In the genomic region with DNA sequence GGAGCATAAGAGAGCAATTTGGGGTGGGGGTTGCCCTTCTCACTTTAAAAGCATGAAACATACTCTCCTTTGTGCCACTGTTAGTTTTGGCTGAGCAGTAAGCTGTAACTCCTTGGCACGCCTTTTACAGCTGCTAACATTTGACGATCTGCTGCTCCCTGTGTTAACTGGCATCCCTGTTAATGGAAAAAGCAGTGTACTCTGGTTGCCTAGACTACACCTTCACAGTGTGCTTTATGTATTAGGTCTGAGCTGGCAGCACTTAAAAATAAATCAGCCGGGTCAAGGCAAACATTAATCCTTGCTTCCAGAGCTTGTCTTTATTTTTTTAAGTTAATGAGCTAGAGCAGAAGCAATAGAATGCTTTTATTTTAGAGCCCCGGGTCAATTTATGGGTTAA, we compare ENCODE assay signal across 15 cellular contexts. TPM values are rescaled to one million over a fixed set of nuclear protein-coding genes. Genes with fewer than 3 reads are reported as not detected.
A peak's percentile ranks its signal among the peaks of the same experiment; 100 is the strongest.
DNase-seq lines count a peak whose midpoint lies in the region; ATAC-seq and TF ChIP-seq lines count a peak whose summit lies in the region.
"Had no signal": no experiment of that assay in that cellular context is flagged by ENCODE, and none has a peak within 500 bp of the region (broad histone marks: within the 10 kb centered on the region; RNA-seq: fewer than 3 reads in every experiment).

No MANE protein-coding gene starts in this region.

- DNase-seq in DMS153 (lab: John Stamatoyannopoulos, UW): peak; percentile 89
- peak; percentile 28 for DNase-seq in NCI-H187 treated with DMSO at 0.1 percent for 48 hours (lab: John Stamatoyannopoulos, UW)
- DNase-seq in mesenchymal stem cell: no peak
- DNase-seq in midbrain (lab: John Stamatoyannopoulos, UW): no peak
- no peak for DNase-seq in GM20000 (ENCODE audit: low spot score)
- DNase-seq: activated CD8-positive, alpha-beta T cell treated with anti-CD3 and anti-CD28 coated beads for 36 hours; activated gamma-delta T cell treated with Interleukin-2 at 50 U/mL for 16 hours; NCI-H1048; ovary; stimulated activated CD4-positive, alpha-beta T cell treated with anti-CD3 and anti-CD28 coated beads, Interleukin-4, amount 100 ng/mL, for 1 hour; stimulated activated naive CD4-positive, alpha-beta T cell had no signal

- peaks cover 2% of the 10 kb centered on the region for H3K4me1 ChIP-seq in mesenchymal stem cell (ENCODE audit: control insufficient read depth, insufficient read depth, low read depth, low read length)

- no peak overlapping the region for H2AK5ac ChIP-seq in mesenchymal stem cell (ENCODE audit: low read length, severe bottlenecking)

- no peak overlapping the region for H3K23ac ChIP-seq in mesenchymal stem cell (ENCODE audit: low read length in 2 of 2)

- peak overlapping the region; percentile 51; the same call in 1 of the 2 replicates for H3K27ac ChIP-seq in VCaP
- no peak overlapping the region for H3K27ac ChIP-seq in mesenchymal stem cell (ENCODE audit: low read length, poor library complexity, severe bottlenecking)
- H3K27ac ChIP-seq: ovary had no signal

- no peaks in the 10 kb centered on the region for H3K36me3 ChIP-seq in mesenchymal stem cell (ENCODE audit: control insufficient read depth in 1 of 2, insufficient read depth in 2 of 2, low read depth in 1 of 2, low read length in 2 of 2)
- H3K36me3 ChIP-seq: ovary had no signal

- 88% methylated on average over 4 of the region's 4 CpGs for WGBS in mesenchymal stem cell

- no peak overlapping the region for H2BK120ac ChIP-seq in mesenchymal stem cell (ENCODE audit: low read depth, low read length)

- H3K9ac ChIP-seq in mesenchymal stem cell (ENCODE audit: low read length): no peak overlapping the region

- H3K9me3 ChIP-seq in mesenchymal stem cell (ENCODE audit: control insufficient read depth, low read length): no peaks in the 10 kb centered on the region
- H3K9me3 ChIP-seq: ovary had no signal

- H2AFZ ChIP-seq in mesenchymal stem cell (ENCODE audit: low read depth, low read length): no peak overlapping the region

- no peak for TF ChIP-seq CTCF in VCaP (conservative IDR thresholded peaks at IDR 0.05)
- no peak for TF ChIP-seq CTCF in GM20000 (IDR thresholded peaks at IDR 0.05; ENCODE audit: extremely low read depth, missing control alignments)

- H3K4me3 ChIP-seq in mesenchymal stem cell (ENCODE audit: insufficient read depth in 1 of 2, low read depth in 1 of 2, low read length in 2 of 2): no peak overlapping the region
- H3K4me3 ChIP-seq: ovary had no signal

- peak overlapping the region; percentile 11 for H3K4me2 ChIP-seq in mesenchymal stem cell (ENCODE audit: low read length, poor library complexity, severe bottlenecking)

- ATAC-seq in HG02610 (IDR thresholded peaks at IDR 0.05; ENCODE audit: unreplicated experiment): no peak
- ATAC-seq in HG03039 (IDR thresholded peaks at IDR 0.05; ENCODE audit: unreplicated experiment): no peak
- ATAC-seq: activated CD8-positive, alpha-beta T cell treated with anti-CD3 and anti-CD28 coated beads for 36 hours; HCT116 had no signal

- H4K8ac ChIP-seq in mesenchymal stem cell (ENCODE audit: low read length): no peak overlapping the region

- no peak overlapping the region for H2BK12ac ChIP-seq in mesenchymal stem cell (ENCODE audit: low read length in 2 of 2)

- no peak overlapping the region for H3K14ac ChIP-seq in mesenchymal stem cell (ENCODE audit: low read length in 2 of 2)

- H3K79me1 ChIP-seq in mesenchymal stem cell (replicated peaks; ENCODE audit: low read length, poor library complexity, severe bottlenecking): no peaks in the 10 kb centered on the region

- no peak overlapping the region for H3K18ac ChIP-seq in mesenchymal stem cell (ENCODE audit: low read depth in 1 of 2, low read length in 2 of 2)

- H4K91ac ChIP-seq in mesenchymal stem cell (ENCODE audit: low read length): no peak overlapping the region

- H3K27me3 ChIP-seq in mesenchymal stem cell (ENCODE audit: control insufficient read depth in 1 of 2, insufficient read depth in 1 of 2, low read length in 2 of 2): peaks cover 12 to 15% of the 10 kb centered on the region in 2 experiments
- H3K27me3 ChIP-seq: ovary had no signal

- H3K4ac ChIP-seq in mesenchymal stem cell (ENCODE audit: low read depth in 1 of 2, low read length in 2 of 2): no peak overlapping the region

- H2BK15ac ChIP-seq in mesenchymal stem cell (ENCODE audit: low read depth, poor library complexity, severe bottlenecking): no peak overlapping the region

- H2BK5ac ChIP-seq in mesenchymal stem cell (ENCODE audit: low read depth, low read length, poor library complexity, severe bottlenecking): no peak overlapping the region

RNA-seq across cellular contexts. Expression of gene CFAP221, which starts 54.3 kb away (rescaled TPM):
- 0.03 TPM for polyA plus RNA-seq in mesenchymal stem cell (2013, experiment 1 of 2)
- polyA plus RNA-seq in mesenchymal stem cell (2013, experiment 2 of 2): 0.07 TPM

Comparison
In these comparisons a context has a peak if more than half of its experiments do, and no peak if none do; other contexts are left out.
1. DNase-seq: peak in DMS153 (single experiment) and NCI-H187 treated with DMSO at 0.1 percent for 48 hours (single experiment); none in mesenchymal stem cell (single experiment), midbrain (single experiment) and GM20000 (single experiment).